8 cellular contexts compared by ENCODE assay signal in the genomic region with DNA sequence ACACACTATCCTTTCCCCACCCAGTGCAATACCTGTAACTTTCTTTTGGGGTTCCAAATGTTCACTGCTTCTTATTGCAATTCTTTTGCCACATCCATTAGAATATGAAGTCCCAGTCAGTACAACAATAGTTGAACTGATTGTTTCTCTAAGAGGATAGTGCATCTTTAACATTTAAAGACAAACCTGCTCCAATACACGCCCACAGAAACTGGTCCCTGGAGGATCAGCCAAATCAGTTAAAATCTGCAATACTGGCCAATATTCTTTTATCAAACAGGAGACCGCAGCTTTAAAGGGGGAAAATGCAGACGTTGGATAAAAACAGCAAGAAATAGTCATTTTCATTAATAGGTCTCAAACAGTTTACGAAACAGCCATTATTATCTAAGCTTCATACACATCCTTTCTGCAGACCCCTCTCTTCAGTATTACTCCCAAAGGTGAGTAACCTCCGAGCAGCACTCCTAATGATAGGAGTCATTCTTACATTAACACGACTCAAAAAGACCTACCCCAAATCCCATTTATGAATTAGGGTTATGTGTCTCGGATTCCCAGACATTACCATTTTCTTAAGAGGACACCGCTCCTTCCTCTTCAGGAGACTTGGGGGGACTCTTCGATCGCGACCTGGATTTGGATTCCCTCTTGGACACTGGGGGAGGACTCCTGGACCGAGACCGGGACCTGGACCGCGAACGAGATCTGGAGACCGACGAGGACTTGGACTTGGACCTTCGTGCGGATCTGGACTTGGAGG. TPM values are rescaled to one million over a fixed set of nuclear protein-coding genes. Genes with fewer than 3 reads are reported as not detected.
DNase-seq lines count a peak whose midpoint lies in the region; ATAC-seq and TF ChIP-seq lines count a peak whose summit lies in the region.

No MANE protein-coding gene starts in this region.

- POLR2A ChIA-PET in HCT116 (lab: Charles Lee), result interaction anchor here (3.7 kb wide), 1 partner anchor 9 kb away, joined by 27 read pairs; a partner anchor contains a TSS

- BruUV-seq in HCT116 (replicated peaks; lab: Mats Ljungman, UMichigan), result no TSS peak

- DNase-seq in HCT116 (ENCODE audit: low read depth, low spot score) (no peak), fibroblast of the aortic adventitia (ENCODE audit: low read depth) (no peak), SIG-M5 (lab: John Stamatoyannopoulos, UW) (no peak), T-helper 9 cell (no peak)

- no peak for TF ChIP-seq POLR2A in HCT116 (IDR thresholded peaks at IDR 0.05; ENCODE audit: borderline replicate concordance, extremely low read depth, insufficient read depth, insufficient read length)

- H4K20me1 ChIP-seq in HCT116 (ENCODE audit: insufficient read depth), result peaks cover 39% of the 10 kb centered on the region
- peaks cover 19% of the 10 kb centered on the region for H4K20me1 ChIP-seq in SU-DHL-6 (ENCODE audit: low read depth, low read length)

- H3K27ac ChIP-seq in HCT116 (ENCODE audit: low read depth, low read length) (peak overlapping the region; percentile 92), SU-DHL-6 (ENCODE audit: low read depth, low read length) (peak overlapping the region; percentile 94), skeletal muscle tissue (ENCODE audit: low read depth, low read length) (peak overlapping the region; percentile 99)

- peak overlapping the region; percentile 97 for H3K9ac ChIP-seq in HCT116 (ENCODE audit: low read length)
- H3K9ac ChIP-seq in SU-DHL-6 (ENCODE audit: low read length), result peak overlapping the region; percentile 100
- H3K9ac ChIP-seq in skeletal muscle tissue (ENCODE audit: low read depth in 1 of 3, low read length in 3 of 3), result peak overlapping the region; percentile 77 to 99 (median 99)

- peaks cover 34 to 52% of the 10 kb centered on the region in 2 experiments for H3K36me3 ChIP-seq in HCT116 (ENCODE audit: control insufficient read depth in 1 of 2, insufficient read depth in 2 of 2, low read length in 2 of 2)
- H3K36me3 ChIP-seq in SU-DHL-6 (ENCODE audit: low read length), result peaks cover 45% of the 10 kb centered on the region
- H3K36me3 ChIP-seq in skeletal muscle tissue (ENCODE audit: control insufficient read depth in 3 of 3, insufficient read depth in 3 of 3, low read length in 3 of 3), result peaks cover 29 to 42% (median 41%) of the 10 kb centered on the region in 3 donors

- H3K79me2 ChIP-seq in HCT116 (ENCODE audit: insufficient read depth, low read length) (peaks cover 61% of the 10 kb centered on the region), SU-DHL-6 (ENCODE audit: insufficient read depth, low read length) (peaks cover 74% of the 10 kb centered on the region)

- no peak for TF ChIP-seq RAD21 in HCT116 (IDR thresholded peaks at IDR 0.05; ENCODE audit: low read depth)

- H3K4me3 ChIP-seq in HCT116 (replicated peaks in 1 of 2; ENCODE audit: low read depth in 1 of 2, low read length in 2 of 2) (peak overlapping the region; percentile 71 to 91), SU-DHL-6 (ENCODE audit: insufficient read depth, low read length, poor library complexity, severe bottlenecking) (peak overlapping the region; percentile 99), fibroblast of the aortic adventitia (ENCODE audit: low read depth, low read length) (peak overlapping the region; percentile 95), skeletal muscle tissue (ENCODE audit: low read length in 3 of 3) (peak overlapping the region; percentile 84 to 100 (median 98))

- no peak for TF ChIP-seq CTCF in HCT116 (IDR thresholded peaks at IDR 0.05 in 2 of 3, conservative IDR thresholded peaks at IDR 0.05 in 1 of 3; ENCODE audit: borderline replicate concordance in 1 of 3, insufficient read depth in 1 of 3, low read depth in 2 of 3, low read length in 2 of 3)
- no peak for TF ChIP-seq CTCF in SU-DHL-6 (IDR thresholded peaks at IDR 0.05; ENCODE audit: insufficient read depth, low read length, poor library complexity, severe bottlenecking)
- TF ChIP-seq CTCF in fibroblast of the aortic adventitia (IDR thresholded peaks at IDR 0.05; ENCODE audit: insufficient read depth, low read length), result no peak

- H3K4me1 ChIP-seq in HCT116 (ENCODE audit: control insufficient read depth in 1 of 2, insufficient read depth in 2 of 2, low read length in 2 of 2) (peaks cover 16 to 34% of the 10 kb centered on the region in 2 experiments), skeletal muscle tissue (ENCODE audit: control insufficient read depth in 3 of 3, insufficient read depth in 3 of 3, low read length in 3 of 3) (peaks cover 23 to 52% (median 36%) of the 10 kb centered on the region in 3 donors)

- H3K27me3 ChIP-seq in HCT116 (ENCODE audit: insufficient read depth, low read length) (no peaks in the 10 kb centered on the region), SU-DHL-6 (ENCODE audit: low read length) (no peaks in the 10 kb centered on the region), skeletal muscle tissue (ENCODE audit: control insufficient read depth in 3 of 3, insufficient read depth in 3 of 3, low read length in 3 of 3) (no peaks in the 10 kb centered on the region)

- CTCF ChIA-PET in HCT116 (lab: Charles Lee), result interaction anchor here (1.6 kb wide), 1 partner anchor 8 kb away, joined by 5 read pairs; no protein-coding TSS in a partner anchor

- H3K4me2 ChIP-seq in HCT116 (ENCODE audit: low read length) (peak overlapping the region; percentile 83), SU-DHL-6 (ENCODE audit: low read depth, low read length, poor library complexity, severe bottlenecking) (peak overlapping the region; percentile 98)

- H3K9me3 ChIP-seq in HCT116 (ENCODE audit: control insufficient read depth in 1 of 2, insufficient read depth in 1 of 2, low read depth in 1 of 2, low read length in 2 of 2) (no peaks in the 10 kb centered on the region), SU-DHL-6 (ENCODE audit: insufficient read depth, low read length) (no peaks in the 10 kb centered on the region), skeletal muscle tissue (ENCODE audit: control insufficient read depth in 3 of 3, low read length in 3 of 3) (no peaks in the 10 kb centered on the region)

- intact Hi-C loops in HCT116 (cut with micrococcal nuclease), result loop anchor here (1.0 kb wide), 1 partner anchor 8 kb away; no protein-coding TSS in a partner anchor

- no peak overlapping the region for H2AFZ ChIP-seq in HCT116 (ENCODE audit: low read depth, low read length, poor library complexity, severe bottlenecking)
- H2AFZ ChIP-seq in SU-DHL-6 (ENCODE audit: low read depth, low read length, severe bottlenecking), result no peak overlapping the region

- H3K9me2 ChIP-seq in HCT116 (ENCODE audit: insufficient read depth) (no peaks in the 10 kb centered on the region), SU-DHL-6 (replicated peaks; ENCODE audit: insufficient read depth, low read length) (no peaks in the 10 kb centered on the region)

- no peak for ATAC-seq in HCT116
- no peak for ATAC-seq in GM21619 (IDR thresholded peaks at IDR 0.05; ENCODE audit: unreplicated experiment)
- no peak for ATAC-seq in GM19324 (IDR thresholded peaks at IDR 0.05; ENCODE audit: low FRiP score, unreplicated experiment)

- peaks cover 54% of the 10 kb centered on the region for H3F3A ChIP-seq in SU-DHL-6 (ENCODE audit: insufficient read depth)

- RAD21 ChIA-PET in HCT116 (lab: Charles Lee; ENCODE audit: low non-redundant PET in 1 of 2, low total read pairs in 2 of 2, uncharacterized antibody in 2 of 2, unreplicated experiment in 2 of 2), result no interaction called here

TF ChIP-seq in HCT116, 20 proteins besides CTCF, POLR2A, EP300 and RAD21:
- TF ChIP-seq POLR2AphosphoS5 (IDR thresholded peaks at IDR 0.05; ENCODE audit: low read depth, low read length) (0 out of 2 replicates have a peak, but pooled peaks have one; percentile 2), ELF1 (IDR thresholded peaks at IDR 0.05; ENCODE audit: borderline replicate concordance, low read depth) (no peak)
TF ChIP-seq in HCT116: peak in this region for 1.

RNA-seq across cellular contexts. Expression of a gene that starts 1.4 kb away (rescaled TPM):
- total RNA-seq in HCT116 (2021; ENCODE audit: unreplicated experiment), result 422 TPM
- polyA plus RNA-seq in HCT116 (2012), result 220 and 291 TPM in 2 replicates
- total RNA-seq in fibroblast of the aortic adventitia (ENCODE audit: low replicate concordance), result 62.8 and 109 TPM in 2 replicates
- total RNA-seq in skeletal muscle tissue, result 52.2 TPM

RNA-seq across cellular contexts. Expression of a gene that starts 2.2 kb away (rescaled TPM):
- 24.9 TPM for total RNA-seq in HCT116 (2021; ENCODE audit: unreplicated experiment)
- polyA plus RNA-seq in HCT116 (2012), result 8.5 and 11.9 TPM in 2 replicates
- 33.4 and 40.5 TPM in 2 replicates for total RNA-seq in fibroblast of the aortic adventitia (ENCODE audit: low replicate concordance)
- 76.7 TPM for total RNA-seq in skeletal muscle tissue

RNA-seq across cellular contexts. Expression of a gene that starts 9.1 kb away (rescaled TPM):
- total RNA-seq in HCT116 (2021; ENCODE audit: unreplicated experiment), result 57.8 TPM
- polyA plus RNA-seq in HCT116 (2012), result 50.4 and 68.6 TPM in 2 replicates
- total RNA-seq in fibroblast of the aortic adventitia (ENCODE audit: low replicate concordance), result 17.9 and 29.1 TPM in 2 replicates
- total RNA-seq in skeletal muscle tissue, result 19.3 TPM

RNA-seq across cellular contexts. Expression of a gene that starts 9.4 kb away (rescaled TPM):
- total RNA-seq in HCT116 (2021; ENCODE audit: unreplicated experiment), result 47.6 TPM
- polyA plus RNA-seq in HCT116 (2012), result 47.5 and 60.9 TPM in 2 replicates
- total RNA-seq in fibroblast of the aortic adventitia (ENCODE audit: low replicate concordance), result 10.8 and 18.1 TPM in 2 replicates
- total RNA-seq in skeletal muscle tissue, result 6.8 TPM

RNA-seq across cellular contexts. Expression of a gene that starts 25.0 kb away (rescaled TPM):
- 57.1 TPM for total RNA-seq in HCT116 (2021; ENCODE audit: unreplicated experiment)
- polyA plus RNA-seq in HCT116 (2012), result 41.8 and 61.1 TPM in 2 replicates
- total RNA-seq in fibroblast of the aortic adventitia (ENCODE audit: low replicate concordance), result 166 and 287 TPM in 2 replicates
- 75.7 TPM for total RNA-seq in skeletal muscle tissue
